Comparison of ENCODE assay signal across 19 cellular contexts in genomic region chr20:52082612-52083011, GRCh38.
DNase-seq lines count a peak whose midpoint lies in the region; ATAC-seq, FAIRE-seq and TF ChIP-seq lines count a peak whose summit lies in the region.
"Had no signal": no experiment of that assay in that cellular context is flagged by ENCODE, and none has a peak within 500 bp of the region (broad histone marks: within the 10 kb centered on the region; RNA-seq: fewer than 3 reads in every experiment).

No MANE protein-coding gene starts in this region.

- RAD21 ChIA-PET in GM12878 (lab: Charles Lee; ENCODE audit: unreplicated experiment): interaction anchor here (1.4 kb wide), 1 partner anchor 382 kb away, joined by 5 read pairs; no protein-coding TSS in a partner anchor

- FAIRE-seq in GM12878 (lab: Jason Lieb, UNC): no peak
- FAIRE-seq: A549 had no signal

- H4K20me1 ChIP-seq in GM12878 (ENCODE audit: control insufficient read depth, insufficient read depth): no peaks in the 10 kb centered on the region

- H3K36me3 Mint-ChIP-seq in immature natural killer cell: peaks cover 9 to 21% (median 15%) of the 10 kb centered on the region in 3 donors

- no peaks in the 10 kb centered on the region for H3K4me1 ChIP-seq in GM12878 (ENCODE audit: control insufficient read depth, insufficient read depth, low read length)
- H3K4me1 ChIP-seq in prostate gland (replicated peaks): no peaks in the 10 kb centered on the region

- H3K27ac ChIP-seq in GM12878 (ENCODE audit: control insufficient read depth, insufficient read depth) (no peak overlapping the region), prostate gland (no peak overlapping the region)
- H3K27ac ChIP-seq: A549, SK-N-MC had no signal

- DNase-seq in A172 (ENCODE audit: low spot score) (peak; percentile 32), GF-D8 (lab: John Stamatoyannopoulos, UW) (peak; percentile 7), GM12878 (ENCODE audit: low read depth, low spot score) (no peak), immature natural killer cell (peak; percentile 20 to 48 (median 48)), GM19240 (ENCODE audit: insufficient read length, low spot score) (no peak), prostate gland (ENCODE audit: low spot score) (no peak), H4 (ENCODE audit: low spot score) (no peak), NOMO-1 treated with DMSO at 0.1 percent for 48 hours (lab: John Stamatoyannopoulos, UW; ENCODE audit: unreplicated experiment) (no peak)
- DNase-seq: EL, KBM-7, MG63, NCI-H1092, NCI-H2081 treated with DMSO at 0.1 percent for 48 hours, NCI-H510A, NCI-H774 had no signal

- TF ChIP-seq RAD21 in GM12878 (IDR thresholded peaks at IDR 0.05; ENCODE audit: insufficient read depth, low read depth, low read length): no peak

- SMC1A ChIA-PET in GM12878 (lab: Charles Lee; ENCODE audit: uncharacterized antibody, unreplicated experiment): interaction anchor here (0.7 kb wide), 1 partner anchor 711 kb away, joined by 3 read pairs; no protein-coding TSS in a partner anchor

- no peaks in the 10 kb centered on the region for H3K36me3 ChIP-seq in GM12878 (ENCODE audit: control insufficient read depth in 2 of 2, insufficient read depth in 2 of 2, low read length in 1 of 2)
- peaks cover 0 to 4% of the 10 kb centered on the region in 2 donors for H3K36me3 ChIP-seq in prostate gland

- peak overlapping the region; percentile 26 to 69 (median 64) for H3K4me3 Mint-ChIP-seq in immature natural killer cell
- H3K4me3 Mint-ChIP-seq: CD14-positive monocyte, GM23338 had no signal

- POLR2A ChIA-PET in GM12878 (lab: Charles Lee): no interaction called here

- TF ChIP-seq CTCF in GM12878 (IDR thresholded peaks at IDR 0.05 in 2 of 3, conservative IDR thresholded peaks at IDR 0.05 in 1 of 3; ENCODE audit: control insufficient read depth in 2 of 3, extremely low read depth in 1 of 3, insufficient read depth in 1 of 3, low read depth in 3 of 3, low read length in 3 of 3) (no peak), prostate gland (IDR thresholded peaks at IDR 0.05) (no peak)

- H3K9me3 ChIP-seq in GM12878 (replicated peaks; ENCODE audit: control insufficient read depth, insufficient read depth, low read length) (no peaks in the 10 kb centered on the region; the same call in 2 of the 3 replicates), prostate gland (no peaks in the 10 kb centered on the region)

- no peak for TF ChIP-seq EP300 in GM12878 (IDR thresholded peaks at IDR 0.05; ENCODE audit: borderline replicate concordance in 1 of 2, control insufficient read depth in 1 of 2, low read depth in 2 of 2, low read length in 2 of 2)

- H3K4me3 ChIP-seq in GM12878: no peak overlapping the region
- H3K4me3 ChIP-seq in prostate gland: no peak overlapping the region
- H3K4me3 ChIP-seq: A549, GM23338, MG63, SK-N-MC had no signal

- TF ChIP-seq POLR2A in GM12878 (IDR thresholded peaks at IDR 0.05; ENCODE audit: low read depth, low read length) (no peak), prostate gland (IDR thresholded peaks at IDR 0.05) (no peak)

- peak overlapping the region; percentile 39 to 87 (median 82) for H3K27ac Mint-ChIP-seq in immature natural killer cell
- H3K27ac Mint-ChIP-seq: CD14-positive monocyte, GM23338 had no signal

- H3K79me2 ChIP-seq in GM12878 (ENCODE audit: control insufficient read depth, insufficient read depth, low read length): no peaks in the 10 kb centered on the region

- H3K4me2 ChIP-seq in GM12878 (ENCODE audit: control insufficient read depth, insufficient read depth): no peak overlapping the region
- H3K4me2 ChIP-seq: A549, GM23338 had no signal

- no peak for ATAC-seq in GM12878
- ATAC-seq: A549, GM23338 had no signal

- H2AFZ ChIP-seq in GM12878 (ENCODE audit: control insufficient read depth, low read depth, low read length): no peak overlapping the region
- H2AFZ ChIP-seq: GM23338 had no signal

- CTCF ChIA-PET in GM12878 (lab: Yijun Ruan, JAX): interaction anchor here (0.9 to 1.6 kb wide), 4 partner anchors 308 to 486 kb away, joined by 3 to 7 read pairs (median 3); no protein-coding TSS in a partner anchor

- H3K9me3 Mint-ChIP-seq in immature natural killer cell: peaks cover 3 to 12% (median 9%) of the 10 kb centered on the region in 6 donors

- BruUV-seq in GM12878 (replicated peaks; lab: Mats Ljungman, UMichigan): no TSS peak

- H3K27me3 Mint-ChIP-seq in immature natural killer cell (ENCODE audit: low read depth in 3 of 3): peaks cover 0 to 3% (median 2%) of the 10 kb centered on the region in 3 donors

- intact Hi-C loops in GM12878 (cut with micrococcal nuclease; ENCODE audit: unreplicated experiment) (loop anchor here (2.0 to 5.0 kb wide), 3 partner anchors 285 to 444 kb away; no protein-coding TSS in a partner anchor), prostate gland (cut with DNase I) (loop anchor here (5.0 to 10.0 kb wide), 2 partner anchors 445 to 1098 kb away; no protein-coding TSS in a partner anchor)

- H3K9ac ChIP-seq in GM12878 (ENCODE audit: control insufficient read depth, insufficient read depth, low read length): no peak overlapping the region

- no peaks in the 10 kb centered on the region for H3K27me3 ChIP-seq in GM12878 (replicated peaks in 1 of 2; ENCODE audit: control insufficient read depth in 2 of 2, insufficient read depth in 2 of 2, low read length in 1 of 2)
- no peaks in the 10 kb centered on the region for H3K27me3 ChIP-seq in prostate gland (replicated peaks; ENCODE audit: insufficient read depth)
- H3K27me3 ChIP-seq: MG63 had no signal

- in situ Hi-C loops in GM12878 (cut with MboI): no loop called here

- H3K4me1 Mint-ChIP-seq in immature natural killer cell: peaks cover 35 to 40% of the 10 kb centered on the region in 2 donors

TF ChIP-seq in GM12878, 131 proteins besides CTCF, POLR2A, EP300 and RAD21:
- TF ChIP-seq FOS (IDR thresholded peaks at IDR 0.05; ENCODE audit: borderline replicate concordance, extremely low read depth, insufficient read length) (no peak), NR2C1 (IDR thresholded peaks at IDR 0.05) (no peak), IRF5 (IDR thresholded peaks at IDR 0.05; ENCODE audit: borderline replicate concordance) (no peak), SUZ12 (IDR thresholded peaks at IDR 0.05; ENCODE audit: unreplicated experiment) (no peak), GATAD2B (conservative IDR thresholded peaks at IDR 0.05; ENCODE audit: low read depth) (no peak), BMI1 (IDR thresholded peaks at IDR 0.05; ENCODE audit: borderline replicate concordance) (no peak), ZBTB40 (IDR thresholded peaks at IDR 0.05; ENCODE audit: borderline replicate concordance) (peak; percentile 18; the same call in 1 of the 2 replicates), MXI1 (IDR thresholded peaks at IDR 0.05; ENCODE audit: low read depth, low read length) (no peak)
TF ChIP-seq in GM12878: peak in this region for 1.

Comparison
In these comparisons a context has a peak if more than half of its experiments do, and no peak if none do; other contexts are left out.
1. DNase-seq: peak in A172 (single experiment), GF-D8 (single experiment) and immature natural killer cell (3 of 3); none in GM12878 (single experiment), GM19240 (single experiment), prostate gland (single experiment), H4 (single experiment) and NOMO-1 treated with DMSO at 0.1 percent for 48 hours (single experiment).